ENCODE assay signal across 1 cellular context in genomic region chrX:10634681-10635161, GRCh38.
TF ChIP-seq lines count a peak whose summit lies in the region.

No MANE protein-coding gene starts in this region.

TF ChIP-seq in GM23338, 12 proteins besides CTCF, POLR2A, EP300 and RAD21 (continued from another document):
- TF ChIP-seq ZNF331 (CRISPR knock-in tag; IDR thresholded peaks at IDR 0.05; ENCODE audit: low read depth) (no peak), NANOG (IDR thresholded peaks at IDR 0.05; ENCODE audit: borderline replicate concordance) (no peak), CREB1 (CRISPR knock-in tag; IDR thresholded peaks at IDR 0.05; ENCODE audit: low read depth) (no peak), ZNF114 (CRISPR knock-in tag; IDR thresholded peaks at IDR 0.05) (no peak), EZH2 (IDR thresholded peaks at IDR 0.05; ENCODE audit: low read depth, unreplicated experiment) (no peak), POLR2AphosphoS5 (IDR thresholded peaks at IDR 0.05; ENCODE audit: low read depth) (no peak), REST (IDR thresholded peaks at IDR 0.05; ENCODE audit: unreplicated experiment) (no peak), ZNF462 (CRISPR knock-in tag; IDR thresholded peaks at IDR 0.05) (no peak), STAT1 (IDR thresholded peaks at IDR 0.05; ENCODE audit: unreplicated experiment) (no peak), EZH2phosphoT487 (IDR thresholded peaks at IDR 0.05; ENCODE audit: unreplicated experiment) (no peak), JUNB (IDR thresholded peaks at IDR 0.05; ENCODE audit: unreplicated experiment) (no peak)
TF ChIP-seq in GM23338: peak in this region for 0.
